8 cellular contexts compared by ENCODE assay signal in genomic region chr1:180926164-180926981, GRCh38. TPM values are rescaled to one million over a fixed set of nuclear protein-coding genes. Genes with fewer than 3 reads are reported as not detected.
DNase-seq lines count a peak whose midpoint lies in the region; ATAC-seq and TF ChIP-seq lines count a peak whose summit lies in the region.

No MANE protein-coding gene starts in this region.

- H3K27me3 Mint-ChIP-seq in activated CD8-positive, alpha-beta memory T cell treated with anti-CD3 and anti-CD28 coated beads, Interleukin-2, amount 10 ng/mL, durations not matched to agents 7 days and 5 days: peaks cover 7% of the 10 kb centered on the region

- ATAC-seq in HG02759 (IDR thresholded peaks at IDR 0.05; ENCODE audit: unreplicated experiment): peak; percentile 38
- ATAC-seq in SK-N-SH treated with all-trans-retinoic acid at 6 μM for 48 hours: peak; percentile 88
- ATAC-seq in Right ventricle myocardium superior (ENCODE audit: poor library complexity): peak; percentile 76
- no peak for ATAC-seq in HG03097 (IDR thresholded peaks at IDR 0.05; ENCODE audit: low FRiP score, unreplicated experiment)
- no peak for ATAC-seq in activated CD8-positive, alpha-beta memory T cell treated with anti-CD3 and anti-CD28 coated beads, Interleukin-2, amount 10 ng/mL, durations not matched to agents 7 days and 5 days
- ATAC-seq in GM19328 (IDR thresholded peaks at IDR 0.05; ENCODE audit: unreplicated experiment): no peak

- intact Hi-C loops in Right ventricle myocardium superior (cut with DNase I): no loop called here

- H3K27ac Mint-ChIP-seq in activated CD8-positive, alpha-beta memory T cell treated with anti-CD3 and anti-CD28 coated beads, Interleukin-2, amount 10 ng/mL, durations not matched to agents 7 days and 5 days: no peak overlapping the region

- peak in 13 of 14 donors; percentile 20 to 85 (median 71) for DNase-seq in C1 segment of cervical spinal cord (lab: John Stamatoyannopoulos, UW)
- peak; percentile 78 for DNase-seq in Right ventricle myocardium superior
- DNase-seq in retina: peak; percentile 96
- no peak for DNase-seq in activated CD8-positive, alpha-beta memory T cell treated with anti-CD3 and anti-CD28 coated beads, Interleukin-2, amount 10 ng/mL, durations not matched to agents 7 days and 5 days

- no peaks in the 10 kb centered on the region for H3K36me3 Mint-ChIP-seq in activated CD8-positive, alpha-beta memory T cell treated with anti-CD3 and anti-CD28 coated beads, Interleukin-2, amount 10 ng/mL, durations not matched to agents 7 days and 5 days

- CTCF ChIA-PET in activated CD8-positive, alpha-beta memory T cell treated with anti-CD3 and anti-CD28 coated beads, Interleukin-2, amount 10 ng/mL, durations not matched to agents 7 days and 5 days (lab: Charles Lee): interaction anchor here (1.3 to 1.4 kb wide), 2 partner anchors 45 to 215 kb away, joined by 4 to 5 read pairs; no protein-coding TSS in a partner anchor

- H3K9me3 Mint-ChIP-seq in activated CD8-positive, alpha-beta memory T cell treated with anti-CD3 and anti-CD28 coated beads, Interleukin-2, amount 10 ng/mL, durations not matched to agents 7 days and 5 days (ENCODE audit: low read depth): no peaks in the 10 kb centered on the region

- H3K4me3 Mint-ChIP-seq in activated CD8-positive, alpha-beta memory T cell treated with anti-CD3 and anti-CD28 coated beads, Interleukin-2, amount 10 ng/mL, durations not matched to agents 7 days and 5 days: no peak overlapping the region

- no peaks in the 10 kb centered on the region for H3K4me1 Mint-ChIP-seq in activated CD8-positive, alpha-beta memory T cell treated with anti-CD3 and anti-CD28 coated beads, Interleukin-2, amount 10 ng/mL, durations not matched to agents 7 days and 5 days

TF ChIP-seq in SK-N-SH treated with all-trans-retinoic acid at 6 μM for 48 hours, 23 proteins besides CTCF, POLR2A, EP300 and RAD21:
- TF ChIP-seq TCF4 (CRISPR knock-in tag; IDR thresholded peaks at IDR 0.05; ENCODE audit: borderline replicate concordance): peak; percentile 76; the same call in 1 of the 2 replicates
- no peak for TF ChIP-seq BACH2 (CRISPR knock-in tag; IDR thresholded peaks at IDR 0.05; ENCODE audit: borderline replicate concordance)
- TF ChIP-seq, protein P1, sequence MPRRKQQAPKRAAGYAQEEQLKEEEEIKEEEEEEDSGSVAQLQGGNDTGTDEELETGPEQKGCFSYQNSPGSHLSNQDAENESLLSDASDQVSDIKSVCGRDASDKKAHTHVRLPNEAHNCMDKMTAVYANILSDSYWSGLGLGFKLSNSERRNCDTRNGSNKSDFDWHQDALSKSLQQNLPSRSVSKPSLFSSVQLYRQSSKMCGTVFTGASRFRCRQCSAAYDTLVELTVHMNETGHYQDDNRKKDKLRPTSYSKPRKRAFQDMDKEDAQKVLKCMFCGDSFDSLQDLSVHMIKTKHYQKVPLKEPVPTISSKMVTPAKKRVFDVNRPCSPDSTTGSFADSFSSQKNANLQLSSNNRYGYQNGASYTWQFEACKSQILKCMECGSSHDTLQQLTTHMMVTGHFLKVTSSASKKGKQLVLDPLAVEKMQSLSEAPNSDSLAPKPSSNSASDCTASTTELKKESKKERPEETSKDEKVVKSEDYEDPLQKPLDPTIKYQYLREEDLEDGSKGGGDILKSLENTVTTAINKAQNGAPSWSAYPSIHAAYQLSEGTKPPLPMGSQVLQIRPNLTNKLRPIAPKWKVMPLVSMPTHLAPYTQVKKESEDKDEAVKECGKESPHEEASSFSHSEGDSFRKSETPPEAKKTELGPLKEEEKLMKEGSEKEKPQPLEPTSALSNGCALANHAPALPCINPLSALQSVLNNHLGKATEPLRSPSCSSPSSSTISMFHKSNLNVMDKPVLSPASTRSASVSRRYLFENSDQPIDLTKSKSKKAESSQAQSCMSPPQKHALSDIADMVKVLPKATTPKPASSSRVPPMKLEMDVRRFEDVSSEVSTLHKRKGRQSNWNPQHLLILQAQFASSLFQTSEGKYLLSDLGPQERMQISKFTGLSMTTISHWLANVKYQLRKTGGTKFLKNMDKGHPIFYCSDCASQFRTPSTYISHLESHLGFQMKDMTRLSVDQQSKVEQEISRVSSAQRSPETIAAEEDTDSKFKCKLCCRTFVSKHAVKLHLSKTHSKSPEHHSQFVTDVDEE (CRISPR knock-in tag; IDR thresholded peaks at IDR 0.05): peak; percentile 91
- TF ChIP-seq ZNF70 (CRISPR knock-in tag; IDR thresholded peaks at IDR 0.05): no peak
- TF ChIP-seq, protein P2, sequence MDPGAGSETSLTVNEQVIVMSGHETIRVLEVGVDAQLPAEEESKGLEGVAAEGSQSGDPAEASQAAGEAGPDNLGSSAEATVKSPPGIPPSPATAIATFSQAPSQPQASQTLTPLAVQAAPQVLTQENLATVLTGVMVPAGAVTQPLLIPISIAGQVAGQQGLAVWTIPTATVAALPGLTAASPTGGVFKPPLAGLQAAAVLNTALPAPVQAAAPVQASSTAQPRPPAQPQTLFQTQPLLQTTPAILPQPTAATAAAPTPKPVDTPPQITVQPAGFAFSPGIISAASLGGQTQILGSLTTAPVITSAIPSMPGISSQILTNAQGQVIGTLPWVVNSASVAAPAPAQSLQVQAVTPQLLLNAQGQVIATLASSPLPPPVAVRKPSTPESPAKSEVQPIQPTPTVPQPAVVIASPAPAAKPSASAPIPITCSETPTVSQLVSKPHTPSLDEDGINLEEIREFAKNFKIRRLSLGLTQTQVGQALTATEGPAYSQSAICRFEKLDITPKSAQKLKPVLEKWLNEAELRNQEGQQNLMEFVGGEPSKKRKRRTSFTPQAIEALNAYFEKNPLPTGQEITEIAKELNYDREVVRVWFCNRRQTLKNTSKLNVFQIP (CRISPR knock-in tag; IDR thresholded peaks at IDR 0.05; ENCODE audit: borderline replicate concordance, low read depth): no peak
- no peak for TF ChIP-seq ZC3H10 (CRISPR knock-in tag; IDR thresholded peaks at IDR 0.05)
- 0 out of 2 replicates have a peak, but pooled peaks have one; percentile 33 for TF ChIP-seq ZFP3 (CRISPR knock-in tag; IDR thresholded peaks at IDR 0.05)
- TF ChIP-seq ZNF8 (CRISPR knock-in tag; IDR thresholded peaks at IDR 0.05): no peak
- no peak for TF ChIP-seq CSDC2 (CRISPR knock-in tag; IDR thresholded peaks at IDR 0.05)
- TF ChIP-seq ZNF565 (CRISPR knock-in tag; conservative IDR thresholded peaks at IDR 0.05; ENCODE audit: low read depth): no peak

RNA-seq across cellular contexts. Expression of gene KIAA1614, which starts 13.7 kb away (rescaled TPM):
- total RNA-seq in Right ventricle myocardium superior: 7.1 TPM
- under 1 TPM; 0.07 to 0.12 TPM for total RNA-seq in activated CD8-positive, alpha-beta memory T cell treated with anti-CD3 and anti-CD28 coated beads, Interleukin-2, amount 10 ng/mL, durations not matched to agents 7 days and 5 days

Comparison
In these comparisons a context has a peak if more than half of its experiments do, and no peak if none do; other contexts are left out.
1. ATAC-seq: peak in HG02759 (single experiment), SK-N-SH treated with all-trans-retinoic acid at 6 μM for 48 hours (single experiment) and Right ventricle myocardium superior (single experiment); none in HG03097 (single experiment), activated CD8-positive, alpha-beta memory T cell treated with anti-CD3 and anti-CD28 coated beads, Interleukin-2, amount 10 ng/mL, durations not matched to agents 7 days and 5 days (single experiment) and GM19328 (single experiment).